17 cellular contexts compared by ENCODE assay signal in genomic region chr2:236360486-236360885, GRCh38.
DNase-seq lines count a peak whose midpoint lies in the region; ATAC-seq and TF ChIP-seq lines count a peak whose summit lies in the region.
"Had no signal": no experiment of that assay in that cellular context is flagged by ENCODE, and none has a peak within 500 bp of the region (broad histone marks: within the 10 kb centered on the region; RNA-seq: fewer than 3 reads in every experiment).

No MANE protein-coding gene starts in this region.

- H3K27me3 Mint-ChIP-seq in activated CD4-positive, alpha-beta memory T cell treated with anti-CD3 and anti-CD28 coated beads for 36 hours: peaks cover 3% of the 10 kb centered on the region

- POLR2A ChIA-PET in activated CD4-positive, alpha-beta memory T cell treated with anti-CD3 and anti-CD28 coated beads for 36 hours (lab: Charles Lee): no interaction called here

- ATAC-seq in omental fat pad (ENCODE audit: low FRiP score): peak; percentile 72
- ATAC-seq in HG03280 (IDR thresholded peaks at IDR 0.05; ENCODE audit: unreplicated experiment): no peak
- ATAC-seq: CD8-positive, alpha-beta T cell; GM23338; Panc1 had no signal

- peak in 1 of 61 donors; percentile 55 for DNase-seq in caudate nucleus (lab: John Stamatoyannopoulos, UW)
- DNase-seq in globus pallidus (ENCODE audit: low spot score): peak; percentile 43
- no peak for DNase-seq in omental fat pad (ENCODE audit: low spot score)
- DNase-seq in GM13976 (ENCODE audit: low spot score): no peak
- DNase-seq in NCI-H446 (lab: John Stamatoyannopoulos, UW): no peak
- no peak for DNase-seq in activated CD4-positive, alpha-beta memory T cell treated with anti-CD3 and anti-CD28 coated beads for 36 hours
- DNase-seq: CD8-positive, alpha-beta T cell; GDM1; NCI-H1092; NCI-H2227 treated with DMSO at 0.1 percent for 48 hours; NCI-H524 treated with DMSO at 0.1 percent for 48 hours; Right ventricle myocardium superior had no signal

- H3K4me3 Mint-ChIP-seq in activated CD4-positive, alpha-beta memory T cell treated with anti-CD3 and anti-CD28 coated beads for 36 hours: no peak overlapping the region
- H3K4me3 Mint-ChIP-seq: CD8-positive, alpha-beta T cell; GM23338 had no signal

- no peaks in the 10 kb centered on the region for H3K36me3 Mint-ChIP-seq in activated CD4-positive, alpha-beta memory T cell treated with anti-CD3 and anti-CD28 coated beads for 36 hours
- H3K36me3 Mint-ChIP-seq: CD8-positive, alpha-beta T cell had no signal

- no peak overlapping the region for H3K27ac Mint-ChIP-seq in activated CD4-positive, alpha-beta memory T cell treated with anti-CD3 and anti-CD28 coated beads for 36 hours
- H3K27ac Mint-ChIP-seq: CD8-positive, alpha-beta T cell; GM23338 had no signal

- peak overlapping the region; percentile 69 for H3K27ac ChIP-seq in VCaP
- peak overlapping the region; percentile 83 for H3K27ac ChIP-seq in caudate nucleus (ENCODE audit: low read depth, low read length)
- H3K27ac ChIP-seq: BLaER1 had no signal

- TF ChIP-seq CTCF in VCaP (conservative IDR thresholded peaks at IDR 0.05): no peak
- TF ChIP-seq CTCF in omental fat pad (IDR thresholded peaks at IDR 0.05): no peak
- TF ChIP-seq CTCF in GM13976 (IDR thresholded peaks at IDR 0.05; ENCODE audit: borderline replicate concordance, control extremely low read depth, extremely low read depth, insufficient read depth, missing control alignments): no peak

- no peaks in the 10 kb centered on the region for H3K9me3 Mint-ChIP-seq in activated CD4-positive, alpha-beta memory T cell treated with anti-CD3 and anti-CD28 coated beads for 36 hours
- H3K9me3 Mint-ChIP-seq: CD8-positive, alpha-beta T cell; GM23338 had no signal

- CTCF ChIA-PET in activated CD4-positive, alpha-beta memory T cell treated with anti-CD3 and anti-CD28 coated beads for 36 hours (lab: Charles Lee): no interaction called here

- in situ Hi-C loops in GM13976 (cut with MboI; ENCODE audit: low sequenced_read_pairs, unreplicated experiment): no loop called here

- intact Hi-C loops in activated CD4-positive, alpha-beta memory T cell treated with anti-CD3 and anti-CD28 coated beads for 36 hours (cut with micrococcal nuclease): no loop called here

- peaks cover 22% of the 10 kb centered on the region for H3K4me1 Mint-ChIP-seq in activated CD4-positive, alpha-beta memory T cell treated with anti-CD3 and anti-CD28 coated beads for 36 hours (ENCODE audit: low read depth)
- H3K4me1 Mint-ChIP-seq: GM23338 had no signal
